In the genomic region with DNA sequence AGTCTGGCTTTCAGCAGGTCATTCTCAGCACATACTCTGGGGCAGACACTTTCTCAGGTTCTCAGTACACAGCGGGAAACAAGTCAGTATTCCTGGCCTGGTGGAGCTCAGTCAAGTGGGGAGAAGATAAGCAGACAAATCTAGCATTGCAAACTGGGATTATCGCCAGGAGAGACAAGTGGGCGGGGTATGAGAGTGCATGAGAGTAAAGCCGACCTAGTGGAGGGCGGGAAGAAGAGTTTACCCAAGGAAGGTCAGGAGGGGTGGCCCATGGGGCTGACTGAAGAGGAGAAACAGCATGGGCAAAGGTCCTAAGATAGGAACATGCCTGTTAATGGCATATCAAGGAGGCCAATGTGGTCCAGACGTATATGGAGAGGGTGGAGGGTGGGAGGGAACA, we compare ENCODE assay signal across 1 cellular context.
A peak's percentile ranks its signal among the peaks of the same experiment; 100 is the strongest.
TF ChIP-seq lines count a peak whose summit lies in the region.

No MANE protein-coding gene starts in this region.

TF ChIP-seq in K562, 482 proteins besides CTCF, POLR2A, EP300 and RAD21 (continued from another document):
- TF ChIP-seq, protein P1, sequence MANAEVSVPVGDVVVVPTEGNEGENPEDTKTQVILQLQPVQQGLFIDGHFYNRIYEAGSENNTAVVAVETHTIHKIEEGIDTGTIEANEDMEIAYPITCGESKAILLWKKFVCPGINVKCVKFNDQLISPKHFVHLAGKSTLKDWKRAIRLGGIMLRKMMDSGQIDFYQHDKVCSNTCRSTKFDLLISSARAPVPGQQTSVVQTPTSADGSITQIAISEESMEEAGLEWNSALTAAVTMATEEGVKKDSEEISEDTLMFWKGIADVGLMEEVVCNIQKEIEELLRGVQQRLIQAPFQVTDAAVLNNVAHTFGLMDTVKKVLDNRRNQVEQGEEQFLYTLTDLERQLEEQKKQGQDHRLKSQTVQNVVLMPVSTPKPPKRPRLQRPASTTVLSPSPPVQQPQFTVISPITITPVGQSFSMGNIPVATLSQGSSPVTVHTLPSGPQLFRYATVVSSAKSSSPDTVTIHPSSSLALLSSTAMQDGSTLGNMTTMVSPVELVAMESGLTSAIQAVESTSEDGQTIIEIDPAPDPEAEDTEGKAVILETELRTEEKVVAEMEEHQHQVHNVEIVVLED (CRISPR knock-in tag; IDR thresholded peaks at IDR 0.05) = no peak
- TF ChIP-seq, protein P2, sequence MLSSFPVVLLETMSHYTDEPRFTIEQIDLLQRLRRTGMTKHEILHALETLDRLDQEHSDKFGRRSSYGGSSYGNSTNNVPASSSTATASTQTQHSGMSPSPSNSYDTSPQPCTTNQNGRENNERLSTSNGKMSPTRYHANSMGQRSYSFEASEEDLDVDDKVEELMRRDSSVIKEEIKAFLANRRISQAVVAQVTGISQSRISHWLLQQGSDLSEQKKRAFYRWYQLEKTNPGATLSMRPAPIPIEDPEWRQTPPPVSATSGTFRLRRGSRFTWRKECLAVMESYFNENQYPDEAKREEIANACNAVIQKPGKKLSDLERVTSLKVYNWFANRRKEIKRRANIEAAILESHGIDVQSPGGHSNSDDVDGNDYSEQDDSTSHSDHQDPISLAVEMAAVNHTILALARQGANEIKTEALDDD (IDR thresholded peaks at IDR 0.05) = peak; percentile 81
- TF ChIP-seq HDGF (IDR thresholded peaks at IDR 0.05) (no peak), BRD4 (IDR thresholded peaks at IDR 0.05) (no peak), BHLHE40 (IDR thresholded peaks at IDR 0.05; ENCODE audit: low read length) (no peak), ZNF212 (CRISPR knock-in tag; IDR thresholded peaks at IDR 0.05) (no peak), ZBTB8A (IDR thresholded peaks at IDR 0.05; ENCODE audit: partially characterized antibody) (no peak), NUFIP1 (IDR thresholded peaks at IDR 0.05; ENCODE audit: partially characterized antibody) (no peak), CC2D1A (IDR thresholded peaks at IDR 0.05) (no peak), TCF3 (CRISPR knock-in tag; IDR thresholded peaks at IDR 0.05) (peak; percentile 53; the same call in 1 of the 2 replicates), LEF1 (IDR thresholded peaks at IDR 0.05) (no peak), TRIM28 (IDR thresholded peaks at IDR 0.05) (no peak), CREM (IDR thresholded peaks at IDR 0.05; ENCODE audit: low read depth) (peak; percentile 16; the same call in 1 of the 2 replicates), SMAD1 (IDR thresholded peaks at IDR 0.05; ENCODE audit: low read depth, low read length, partially characterized antibody) (no peak), ZBTB17 (CRISPR knock-in tag; IDR thresholded peaks at IDR 0.05) (no peak), CBFA2T3 (IDR thresholded peaks at IDR 0.05) (peak; percentile 68), POU5F1 (IDR thresholded peaks at IDR 0.05; ENCODE audit: borderline replicate concordance, low read depth, low read length, partially characterized antibody) (no peak), TAF1 (IDR thresholded peaks at IDR 0.05; ENCODE audit: control insufficient read depth, extremely low read depth, insufficient read depth, low read length, severe bottlenecking) (no peak), HDAC1 (IDR thresholded peaks at IDR 0.05) (peak in 1 of 2 experiments; percentile 60; a peak in 1 of 4 replicates), KDM1A (IDR thresholded peaks at IDR 0.05) (peak in 1 of 2 experiments; percentile 47; a peak in 2 of 4 replicates), MTA3 (IDR thresholded peaks at IDR 0.05; ENCODE audit: borderline replicate concordance) (no peak), NFXL1 (CRISPR knock-in tag; IDR thresholded peaks at IDR 0.05) (no peak), CSDE1 (IDR thresholded peaks at IDR 0.05) (no peak)
- TF ChIP-seq, protein P3, sequence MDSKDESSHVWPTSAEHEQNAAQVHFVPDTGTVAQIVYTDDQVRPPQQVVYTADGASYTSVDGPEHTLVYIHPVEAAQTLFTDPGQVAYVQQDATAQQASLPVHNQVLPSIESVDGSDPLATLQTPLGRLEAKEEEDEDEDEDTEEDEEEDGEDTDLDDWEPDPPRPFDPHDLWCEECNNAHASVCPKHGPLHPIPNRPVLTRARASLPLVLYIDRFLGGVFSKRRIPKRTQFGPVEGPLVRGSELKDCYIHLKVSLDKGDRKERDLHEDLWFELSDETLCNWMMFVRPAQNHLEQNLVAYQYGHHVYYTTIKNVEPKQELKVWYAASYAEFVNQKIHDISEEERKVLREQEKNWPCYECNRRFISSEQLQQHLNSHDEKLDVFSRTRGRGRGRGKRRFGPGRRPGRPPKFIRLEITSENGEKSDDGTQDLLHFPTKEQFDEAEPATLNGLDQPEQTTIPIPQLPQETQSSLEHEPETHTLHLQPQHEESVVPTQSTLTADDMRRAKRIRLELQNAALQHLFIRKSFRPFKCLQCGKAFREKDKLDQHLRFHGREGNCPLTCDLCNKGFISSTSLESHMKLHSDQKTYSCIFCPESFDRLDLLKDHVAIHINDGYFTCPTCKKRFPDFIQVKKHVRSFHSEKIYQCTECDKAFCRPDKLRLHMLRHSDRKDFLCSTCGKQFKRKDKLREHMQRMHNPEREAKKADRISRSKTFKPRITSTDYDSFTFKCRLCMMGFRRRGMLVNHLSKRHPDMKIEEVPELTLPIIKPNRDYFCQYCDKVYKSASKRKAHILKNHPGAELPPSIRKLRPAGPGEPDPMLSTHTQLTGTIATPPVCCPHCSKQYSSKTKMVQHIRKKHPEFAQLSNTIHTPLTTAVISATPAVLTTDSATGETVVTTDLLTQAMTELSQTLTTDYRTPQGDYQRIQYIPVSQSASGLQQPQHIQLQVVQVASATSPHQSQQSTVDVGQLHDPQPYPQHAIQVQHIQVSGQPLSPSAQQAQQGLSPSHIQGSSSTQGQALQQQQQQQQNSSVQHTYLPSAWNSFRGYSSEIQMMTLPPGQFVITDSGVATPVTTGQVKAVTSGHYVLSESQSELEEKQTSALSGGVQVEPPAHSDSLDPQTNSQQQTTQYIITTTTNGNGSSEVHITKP (IDR thresholded peaks at IDR 0.05; ENCODE audit: partially characterized antibody) = peak; percentile 17
- TF ChIP-seq, protein P4, sequence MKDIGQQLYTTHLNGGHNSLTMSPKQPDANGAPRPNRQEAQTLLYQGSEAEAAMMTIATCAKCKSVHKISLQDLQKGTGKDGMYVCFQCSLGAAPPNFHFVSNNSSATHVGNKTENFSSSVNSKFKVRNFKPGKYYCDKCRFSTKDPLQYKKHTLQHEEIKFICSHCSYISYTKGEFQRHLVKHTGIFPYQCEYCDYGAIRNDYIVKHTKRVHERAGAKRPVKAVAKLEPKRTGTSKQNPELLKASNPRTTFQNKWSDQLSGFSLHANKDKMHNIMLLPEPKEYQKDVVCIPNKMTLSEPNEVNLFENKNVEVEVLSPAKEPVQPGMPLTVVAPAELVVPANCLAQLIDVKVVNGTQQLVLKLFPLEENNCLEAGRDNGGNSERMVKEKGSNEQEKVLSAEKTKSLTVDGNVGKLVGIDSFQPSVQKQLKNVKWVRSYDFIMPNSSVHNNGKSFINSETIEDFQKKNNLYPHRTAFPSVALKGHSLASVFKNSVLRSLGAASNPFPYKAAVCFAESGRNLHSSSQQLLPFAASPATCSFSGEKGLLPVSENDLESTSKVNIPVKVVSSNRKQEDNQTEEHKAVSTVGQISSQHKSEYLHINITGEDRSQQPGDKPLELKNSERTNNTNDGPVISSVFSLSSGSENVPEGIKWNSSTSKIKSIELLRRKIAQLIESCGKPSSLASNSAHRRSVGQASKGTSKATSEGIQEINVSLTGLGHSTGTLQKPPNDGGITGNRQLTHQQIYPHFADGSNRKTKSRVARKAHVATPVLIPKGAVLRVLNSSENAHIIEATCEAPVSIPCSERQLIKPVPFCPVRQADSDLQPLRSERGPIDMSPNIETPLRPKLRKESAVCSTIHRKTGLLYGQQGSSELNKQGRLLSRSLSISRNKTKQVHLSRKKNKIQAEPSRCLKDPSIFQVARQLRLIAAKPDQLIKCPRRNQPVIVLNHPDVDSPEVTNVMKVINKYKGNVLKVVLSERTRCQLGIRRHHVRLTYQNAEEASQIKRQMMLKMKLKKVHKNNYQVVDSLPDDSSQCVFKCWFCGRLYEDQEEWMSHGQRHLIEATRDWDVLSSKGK (CRISPR knock-in tag; IDR thresholded peaks at IDR 0.05) = no peak
- TF ChIP-seq, protein P5, sequence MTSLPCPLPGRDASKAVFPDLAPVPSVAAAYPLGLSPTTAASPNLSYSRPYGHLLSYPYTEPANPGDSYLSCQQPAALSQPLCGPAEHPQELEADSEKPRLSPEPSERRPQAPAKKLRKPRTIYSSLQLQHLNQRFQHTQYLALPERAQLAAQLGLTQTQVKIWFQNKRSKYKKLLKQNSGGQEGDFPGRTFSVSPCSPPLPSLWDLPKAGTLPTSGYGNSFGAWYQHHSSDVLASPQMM (CRISPR knock-in tag; IDR thresholded peaks at IDR 0.05) = no peak
- TF ChIP-seq, protein P6, sequence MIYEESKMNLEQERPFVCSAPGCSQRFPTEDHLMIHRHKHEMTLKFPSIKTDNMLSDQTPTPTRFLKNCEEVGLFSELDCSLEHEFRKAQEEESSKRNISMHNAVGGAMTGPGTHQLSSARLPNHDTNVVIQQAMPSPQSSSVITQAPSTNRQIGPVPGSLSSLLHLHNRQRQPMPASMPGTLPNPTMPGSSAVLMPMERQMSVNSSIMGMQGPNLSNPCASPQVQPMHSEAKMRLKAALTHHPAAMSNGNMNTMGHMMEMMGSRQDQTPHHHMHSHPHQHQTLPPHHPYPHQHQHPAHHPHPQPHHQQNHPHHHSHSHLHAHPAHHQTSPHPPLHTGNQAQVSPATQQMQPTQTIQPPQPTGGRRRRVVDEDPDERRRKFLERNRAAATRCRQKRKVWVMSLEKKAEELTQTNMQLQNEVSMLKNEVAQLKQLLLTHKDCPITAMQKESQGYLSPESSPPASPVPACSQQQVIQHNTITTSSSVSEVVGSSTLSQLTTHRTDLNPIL (CRISPR knock-in tag; IDR thresholded peaks at IDR 0.05) = no peak
TF ChIP-seq in K562: peak in this region for 16.
